Comparison of ENCODE assay signal across 10 cellular contexts in genomic region chr7:21941570-21942224, GRCh38. TPM values are rescaled to one million over a fixed set of nuclear protein-coding genes. Genes with fewer than 3 reads are reported as not detected.
DNase-seq lines count a peak whose midpoint lies in the region; ATAC-seq, FAIRE-seq and TF ChIP-seq lines count a peak whose summit lies in the region.
"Had no signal": no experiment of that assay in that cellular context is flagged by ENCODE, and none has a peak within 500 bp of the region (broad histone marks: within the 10 kb centered on the region; RNA-seq: fewer than 3 reads in every experiment).

No MANE protein-coding gene starts in this region.

- H3K18ac ChIP-seq in IMR-90 (ENCODE audit: low read depth, low read length) = no peak overlapping the region

- no peak overlapping the region for H2BK120ac ChIP-seq in IMR-90 (ENCODE audit: low read depth, low read length)

- no peak overlapping the region for H4K91ac ChIP-seq in IMR-90 (ENCODE audit: insufficient read depth, low read depth, low read length)

- in situ Hi-C loops in IMR-90 (cut with MboI; ENCODE audit: low sequenced_read_pairs) = no loop called here

- no peak overlapping the region for H2BK5ac ChIP-seq in IMR-90 (ENCODE audit: low read depth, low read length, poor library complexity, severe bottlenecking)

- H3K79me2 ChIP-seq in neural progenitor cell (ENCODE audit: low read depth) = peaks cover 48% of the 10 kb centered on the region

- H3K27me3 ChIP-seq in IMR-90 (ENCODE audit: control insufficient read depth, insufficient read depth, low read length) (no peaks in the 10 kb centered on the region), small intestine (ENCODE audit: control insufficient read depth in 2 of 2, insufficient read depth in 2 of 2, low read length in 2 of 2) (no peaks in the 10 kb centered on the region), neural progenitor cell (peaks cover 4% of the 10 kb centered on the region)

- no peak for TF ChIP-seq POLR2A in IMR-90 (IDR thresholded peaks at IDR 0.05; ENCODE audit: low read depth, low read length)

- no peak overlapping the region for H3K14ac ChIP-seq in IMR-90 (replicated peaks; ENCODE audit: low read depth, low read length)

- H3K23ac ChIP-seq in IMR-90 (ENCODE audit: low read depth, low read length) = no peak overlapping the region

- no peak overlapping the region for H4K5ac ChIP-seq in IMR-90 (ENCODE audit: low read depth, low read length)

- H3K9me1 ChIP-seq in IMR-90 (ENCODE audit: insufficient read depth, low read length) = no peaks in the 10 kb centered on the region; the same call in 1 of the 2 replicates

- no peaks in the 10 kb centered on the region for H3K27me3 Mint-ChIP-seq in activated CD8-positive, alpha-beta T cell treated with anti-CD3 and anti-CD28 coated beads for 36 hours
- H3K27me3 Mint-ChIP-seq in activated CD8-positive, alpha-beta T cell treated with anti-CD3 and anti-CD28 coated beads, Interleukin-2, amount 10 ng/mL, durations not matched to agents 7 days and 5 days (ENCODE audit: low read depth) = no peaks in the 10 kb centered on the region
- H3K27me3 Mint-ChIP-seq in neural progenitor cell (ENCODE audit: insufficient read depth, low read depth) = no peaks in the 10 kb centered on the region

- H3K4ac ChIP-seq in IMR-90 (ENCODE audit: low read depth, low read length) = no peak overlapping the region

- no peak overlapping the region for H2AK9ac ChIP-seq in IMR-90 (replicated peaks; ENCODE audit: low read depth, low read length, poor library complexity)

- H2AK5ac ChIP-seq in IMR-90 (ENCODE audit: low read depth, low read length) = no peak overlapping the region

- H3K9ac ChIP-seq in IMR-90 (ENCODE audit: low read depth, low read length) = no peak overlapping the region
- no peak overlapping the region for H3K9ac ChIP-seq in neural progenitor cell

- CTCF ChIA-PET in activated CD8-positive, alpha-beta T cell treated with anti-CD3 and anti-CD28 coated beads for 36 hours (lab: Charles Lee) = no interaction called here
- CTCF ChIA-PET in activated CD8-positive, alpha-beta T cell treated with anti-CD3 and anti-CD28 coated beads, Interleukin-2, amount 10 ng/mL, durations not matched to agents 7 days and 5 days (lab: Charles Lee) = interaction anchor here (0.7 kb wide), 1 partner anchor 62 kb away, joined by 3 read pairs; no protein-coding TSS in a partner anchor
- CTCF ChIA-PET in IMR-90 (lab: Yijun Ruan, JAX) = no interaction called here
- CTCF ChIA-PET in GM10248 (lab: Yijun Ruan, JAX) = interaction anchor here (1.3 to 1.6 kb wide), 2 partner anchors 14 to 22 kb away, joined by 3 read pairs; no protein-coding TSS in a partner anchor

- H3F3A ChIP-seq in neural progenitor cell (ENCODE audit: low read depth) = peaks cover 14% of the 10 kb centered on the region

- H3K27ac Mint-ChIP-seq in activated CD8-positive, alpha-beta T cell treated with anti-CD3 and anti-CD28 coated beads for 36 hours = no peak overlapping the region
- no peak overlapping the region for H3K27ac Mint-ChIP-seq in activated CD8-positive, alpha-beta T cell treated with anti-CD3 and anti-CD28 coated beads, Interleukin-2, amount 10 ng/mL, durations not matched to agents 7 days and 5 days
- H3K27ac Mint-ChIP-seq in neural progenitor cell = no peak overlapping the region

- no peak overlapping the region for H3K27ac ChIP-seq in IMR-90 (ENCODE audit: insufficient read depth, low read length)
- H3K27ac ChIP-seq in small intestine (ENCODE audit: low read depth in 1 of 2, low read length in 1 of 2) = no peak overlapping the region
- H3K27ac ChIP-seq in neural progenitor cell = no peak overlapping the region

- H2BK15ac ChIP-seq in IMR-90 (ENCODE audit: low read depth, low read length) = no peak overlapping the region

- POLR2A ChIA-PET in activated CD8-positive, alpha-beta T cell treated with anti-CD3 and anti-CD28 coated beads for 36 hours (lab: Charles Lee) = no interaction called here
- POLR2A ChIA-PET in activated CD8-positive, alpha-beta T cell treated with anti-CD3 and anti-CD28 coated beads, Interleukin-2, amount 10 ng/mL, durations not matched to agents 7 days and 5 days (lab: Charles Lee) = no interaction called here
- POLR2A ChIA-PET in IMR-90 (lab: Charles Lee; ENCODE audit: unreplicated experiment) (no interaction called here), GM10248 (lab: Yijun Ruan, JAX) (no interaction called here)

- no peak for TF ChIP-seq RAD21 in IMR-90 (IDR thresholded peaks at IDR 0.05; ENCODE audit: low read length)

- WGBS in IMR-90 (ENCODE audit: extremely low coverage in 2 of 2, insufficient read length in 1 of 2), 2 experiments = no CpG with 5 or more reads among the region's 4 CpGs
- WGBS in small intestine, 3 donors = 32 to 56% (median 42%) methylated on average over 4 of the region's 4 CpGs

- H3K9me3 Mint-ChIP-seq in activated CD8-positive, alpha-beta T cell treated with anti-CD3 and anti-CD28 coated beads for 36 hours = no peaks in the 10 kb centered on the region
- H3K9me3 Mint-ChIP-seq in activated CD8-positive, alpha-beta T cell treated with anti-CD3 and anti-CD28 coated beads, Interleukin-2, amount 10 ng/mL, durations not matched to agents 7 days and 5 days (ENCODE audit: insufficient read depth) = peaks cover 3% of the 10 kb centered on the region
- H3K9me3 Mint-ChIP-seq in neural progenitor cell = peaks cover 16% of the 10 kb centered on the region

- no peaks in the 10 kb centered on the region for H3K9me3 ChIP-seq in IMR-90 (ENCODE audit: control insufficient read depth, insufficient read depth, low read length)
- no peaks in the 10 kb centered on the region for H3K9me3 ChIP-seq in small intestine (ENCODE audit: control insufficient read depth, low read depth)
- H3K9me3 ChIP-seq in neural progenitor cell (ENCODE audit: low read depth) = no peaks in the 10 kb centered on the region

- H4K8ac ChIP-seq in IMR-90 (ENCODE audit: low read depth in 2 of 2, low read length in 2 of 2) = no peak overlapping the region

- BruUV-seq in IMR-90 (replicated peaks; lab: Mats Ljungman, UMichigan) = no TSS peak

- no peak for ATAC-seq in activated CD8-positive, alpha-beta T cell treated with anti-CD3 and anti-CD28 coated beads for 36 hours
- no peak for ATAC-seq in activated CD8-positive, alpha-beta T cell treated with anti-CD3 and anti-CD28 coated beads, Interleukin-2, amount 10 ng/mL, durations not matched to agents 7 days and 5 days
- no peak for ATAC-seq in IMR-90 (ENCODE audit: low read depth)

- H3K4me3 Mint-ChIP-seq in activated CD8-positive, alpha-beta T cell treated with anti-CD3 and anti-CD28 coated beads for 36 hours = peak overlapping the region; percentile 40
- no peak overlapping the region for H3K4me3 Mint-ChIP-seq in activated CD8-positive, alpha-beta T cell treated with anti-CD3 and anti-CD28 coated beads, Interleukin-2, amount 10 ng/mL, durations not matched to agents 7 days and 5 days
- no peak overlapping the region for H3K4me3 Mint-ChIP-seq in neural progenitor cell

- H3K36me3 Mint-ChIP-seq in activated CD8-positive, alpha-beta T cell treated with anti-CD3 and anti-CD28 coated beads for 36 hours (ENCODE audit: low read depth) = peaks cover 45% of the 10 kb centered on the region
- H3K36me3 Mint-ChIP-seq in activated CD8-positive, alpha-beta T cell treated with anti-CD3 and anti-CD28 coated beads, Interleukin-2, amount 10 ng/mL, durations not matched to agents 7 days and 5 days (ENCODE audit: low read depth) = peaks cover 52% of the 10 kb centered on the region
- H3K36me3 Mint-ChIP-seq in neural progenitor cell = peaks cover 28% of the 10 kb centered on the region

- H3K4me3 ChIP-seq in IMR-90 (ENCODE audit: insufficient read depth, low read depth, low read length) = no peak overlapping the region
- no peak overlapping the region for H3K4me3 ChIP-seq in small intestine (ENCODE audit: low read depth in 1 of 2, low read length in 2 of 2)
- H3K4me3 ChIP-seq in neural progenitor cell = no peak overlapping the region

- no peak for TF ChIP-seq CTCF in activated CD8-positive, alpha-beta T cell treated with anti-CD3 and anti-CD28 coated beads for 36 hours (IDR thresholded peaks at IDR 0.05)
- no peak for TF ChIP-seq CTCF in IMR-90 (conservative IDR thresholded peaks at IDR 0.05; ENCODE audit: low read depth, low read length)
- TF ChIP-seq CTCF in GM10248 (IDR thresholded peaks at IDR 0.05; ENCODE audit: control extremely low read depth, extremely low read depth, low read depth, missing control alignments) = no peak
- no peak for TF ChIP-seq CTCF in neural progenitor cell (IDR thresholded peaks at IDR 0.05)

- no peak overlapping the region for H3K56ac ChIP-seq in IMR-90 (ENCODE audit: extremely low read depth, insufficient read depth, low read length)

- H3K4me2 ChIP-seq in IMR-90 (ENCODE audit: low read depth, low read length) (peak overlapping the region; percentile 20; the same call in 1 of the 2 replicates), neural progenitor cell (no peak overlapping the region)

- H2AFZ ChIP-seq in IMR-90 (replicated peaks; ENCODE audit: low read length, poor library complexity) (no peak overlapping the region), neural progenitor cell (replicated peaks) (no peak overlapping the region)

- peak; percentile 8 for DNase-seq in activated CD8-positive, alpha-beta T cell treated with anti-CD3 and anti-CD28 coated beads for 36 hours
- no peak for DNase-seq in activated CD8-positive, alpha-beta T cell treated with anti-CD3 and anti-CD28 coated beads, Interleukin-2, amount 10 ng/mL, durations not matched to agents 7 days and 5 days
- peak; percentile 43 for DNase-seq in IMR-90
- DNase-seq in amniotic epithelial cell (ENCODE audit: low read depth) = peak; percentile 70
- DNase-seq in small intestine = peak; percentile 65
- no peak for DNase-seq in GM10248 (ENCODE audit: extremely low spot score)
- DNase-seq in T1000 (lab: John Stamatoyannopoulos, UW) = no peak
- DNase-seq in neural progenitor cell (ENCODE audit: low spot score) = no peak
- DNase-seq: NCI-H1048; stimulated activated CD4-positive, alpha-beta T cell treated with anti-CD3 and anti-CD28 coated beads, Interleukin-2, amount 100 ng/mL, for 48 hours had no signal

- no peak for FAIRE-seq in small intestine (lab: Jason Lieb, UNC)

- H3K4me1 ChIP-seq in IMR-90 (ENCODE audit: control insufficient read depth, insufficient read depth, low read length) (peaks cover 5% of the 10 kb centered on the region), small intestine (ENCODE audit: control insufficient read depth in 2 of 2, insufficient read depth in 1 of 2, low read depth in 1 of 2, low read length in 1 of 2) (peaks cover 0 to 5% of the 10 kb centered on the region in 2 donors), neural progenitor cell (peaks cover 22% of the 10 kb centered on the region)

- intact Hi-C loops in activated CD8-positive, alpha-beta T cell treated with anti-CD3 and anti-CD28 coated beads for 36 hours (cut with micrococcal nuclease) = no loop called here
- intact Hi-C loops in IMR-90 (cut with micrococcal nuclease) = no loop called here

- no peak overlapping the region for H2BK20ac ChIP-seq in IMR-90 (ENCODE audit: low read depth, low read length)

- 0 out of 2 replicates have a peak, but pooled peaks cover 2% of the 10 kb centered on the region for H3K36me3 ChIP-seq in IMR-90 (ENCODE audit: control insufficient read depth, insufficient read depth, low read length)
- no peaks in the 10 kb centered on the region for H3K36me3 ChIP-seq in small intestine (ENCODE audit: control insufficient read depth in 2 of 2, insufficient read depth in 2 of 2, low read length in 2 of 2)
- no peaks in the 10 kb centered on the region for H3K36me3 ChIP-seq in neural progenitor cell

- peaks cover 17 to 22% of the 10 kb centered on the region in 2 experiments for H3K79me1 ChIP-seq in IMR-90 (ENCODE audit: low read depth in 1 of 2, low read length in 2 of 2)

- dilution Hi-C loops in IMR-90 (cut with HindIII; ENCODE audit: low sequenced_read_pairs, unreplicated experiment) = no loop called here

- H4K20me1 ChIP-seq in IMR-90 (ENCODE audit: insufficient read depth, low read length) = no peaks in the 10 kb centered on the region; the same call in 1 of the 2 replicates
- H4K20me1 ChIP-seq in neural progenitor cell (ENCODE audit: low read depth) = no peaks in the 10 kb centered on the region

- H3K4me1 Mint-ChIP-seq in activated CD8-positive, alpha-beta T cell treated with anti-CD3 and anti-CD28 coated beads for 36 hours (ENCODE audit: low read depth) = peaks cover 71% of the 10 kb centered on the region
- H3K4me1 Mint-ChIP-seq in activated CD8-positive, alpha-beta T cell treated with anti-CD3 and anti-CD28 coated beads, Interleukin-2, amount 10 ng/mL, durations not matched to agents 7 days and 5 days (ENCODE audit: low read depth) = peaks cover 66% of the 10 kb centered on the region
- H3K4me1 Mint-ChIP-seq in neural progenitor cell = peaks cover 38% of the 10 kb centered on the region

RNA-seq across cellular contexts. Expression of gene CDCA7L, which starts 4.0 kb away (rescaled TPM):
- total RNA-seq in activated CD8-positive, alpha-beta T cell treated with anti-CD3 and anti-CD28 coated beads for 36 hours = 100 to 1,000 TPM; 101 to 102 TPM
- 10 to 100 TPM; 66.4 to 67.9 TPM for total RNA-seq in activated CD8-positive, alpha-beta T cell treated with anti-CD3 and anti-CD28 coated beads, Interleukin-2, amount 10 ng/mL, durations not matched to agents 7 days and 5 days
- total RNA-seq in IMR-90 (2012; rRNA removed) = 35.0 and 40.8 TPM in 2 replicates
- polyA plus RNA-seq in IMR-90 (2012; rRNA removed) = 18.2 and 20.4 TPM in 2 replicates
- polyA plus RNA-seq in IMR-90 (2012; cell fraction: cytosol; rRNA removed) = 7.8 and 15.1 TPM in 2 replicates
- 5.7 and 21.6 TPM in 2 replicates for polyA plus RNA-seq in IMR-90 (2012; cell fraction: nucleus; rRNA removed; ENCODE audit: low replicate concordance)
- polyA plus RNA-seq in small intestine = 10 to 100 TPM in 1 of 3 donors, 1 to 10 TPM in 2; 2.7 to 20.6 (median 4.9) TPM
- 39.9 and 49.2 TPM in 2 replicates for total RNA-seq in neural progenitor cell (ENCODE audit: low replicate concordance)

Comparison
In these comparisons a context has a peak if more than half of its experiments do, and no peak if none do; other contexts are left out.
1. DNase-seq: peak in activated CD8-positive, alpha-beta T cell treated with anti-CD3 and anti-CD28 coated beads for 36 hours (single experiment), IMR-90 (single experiment), amniotic epithelial cell (single experiment) and small intestine (single experiment); none in activated CD8-positive, alpha-beta T cell treated with anti-CD3 and anti-CD28 coated beads, Interleukin-2, amount 10 ng/mL, durations not matched to agents 7 days and 5 days (single experiment), GM10248 (single experiment), T1000 (single experiment) and neural progenitor cell (single experiment).
2. CTCF ChIA-PET loops: an anchor here in activated CD8-positive, alpha-beta T cell treated with anti-CD3 and anti-CD28 coated beads, Interleukin-2, amount 10 ng/mL, durations not matched to agents 7 days and 5 days (0.7 kb wide) and GM10248 (1.3 to 1.6 kb wide); none called in activated CD8-positive, alpha-beta T cell treated with anti-CD3 and anti-CD28 coated beads for 36 hours and IMR-90.